In genomic region chr1:11318982-11319381, GRCh38 we compare ENCODE assay signal across 20 cellular contexts.
"Had no signal": no experiment of that assay in that cellular context is flagged by ENCODE, and none has a peak within 500 bp of the region (broad histone marks: within the 10 kb centered on the region; RNA-seq: fewer than 3 reads in every experiment).

No MANE protein-coding gene starts in this region.

- H3K27ac Mint-ChIP-seq: activated naive CD4-positive, alpha-beta T cell treated with anti-CD3 and anti-CD28 coated beads for 36 hours; activated naive CD8-positive, alpha-beta T cell treated with anti-CD3 and anti-CD28 coated beads, Interleukin-2, amount 50 U/mL, for 24 hours; brain; nephron progenitor cell; stimulated activated naive CD8-positive, alpha-beta T cell treated with anti-CD3 and anti-CD28 coated beads, Interleukin-15, Interleukin-2, amounts not matched to agents 100 ng/mL and 50 ng/mL, for 24 hours; type B pancreatic cell had no signal

- H3K36me3 ChIP-seq: left lung had no signal

- H3K4me3 ChIP-seq: dorsolateral prefrontal cortex, hepatocyte, left lung had no signal

- H3K27ac ChIP-seq: dorsolateral prefrontal cortex, foreskin keratinocyte, hepatocyte, left lung had no signal

- H3K36me3 Mint-ChIP-seq: brain, type B pancreatic cell had no signal

- H3K79me2 ChIP-seq: hepatocyte had no signal

- H3K27me3 ChIP-seq: foreskin keratinocyte had no signal

- H3K9me3 Mint-ChIP-seq: activated naive CD4-positive, alpha-beta T cell treated with anti-CD3 and anti-CD28 coated beads for 36 hours; activated naive CD8-positive, alpha-beta T cell treated with anti-CD3 and anti-CD28 coated beads, Interleukin-2, amount 50 U/mL, for 24 hours; activated T-cell treated with anti-CD3 and anti-CD28 coated beads, Interleukin-2, amount 50 U/mL, for 4 hours; brain; nephron progenitor cell; stimulated activated naive CD8-positive, alpha-beta T cell treated with anti-CD3 and anti-CD28 coated beads, Interleukin-15, Interleukin-2, amounts not matched to agents 100 ng/mL and 50 ng/mL, for 24 hours; type B pancreatic cell had no signal

- H3K27me3 Mint-ChIP-seq: stimulated activated naive CD8-positive, alpha-beta T cell treated with anti-CD3 and anti-CD28 coated beads, Interleukin-15, Interleukin-2, amounts not matched to agents 100 ng/mL and 50 ng/mL, for 24 hours had no signal

- H3K9me3 ChIP-seq: left lung had no signal

- ATAC-seq: activated naive CD8-positive, alpha-beta T cell treated with anti-CD3 and anti-CD28 coated beads, Interleukin-2, amount 50 U/mL, for 24 hours; activated T-cell treated with anti-CD3 and anti-CD28 coated beads, Interleukin-2, amount 50 U/mL, for 4 hours; foreskin keratinocyte; left lung had no signal

- H3K4me1 ChIP-seq: left lung had no signal

- H2AFZ ChIP-seq: hepatocyte had no signal

- H3K4me2 ChIP-seq: hepatocyte had no signal

- H3K4me3 Mint-ChIP-seq: activated naive CD4-positive, alpha-beta T cell treated with anti-CD3 and anti-CD28 coated beads for 36 hours; activated naive CD8-positive, alpha-beta T cell treated with anti-CD3 and anti-CD28 coated beads, Interleukin-2, amount 50 U/mL, for 24 hours; activated T-cell treated with anti-CD3 and anti-CD28 coated beads, Interleukin-2, amount 50 U/mL, for 4 hours; brain; nephron progenitor cell; stimulated activated naive CD8-positive, alpha-beta T cell treated with anti-CD3 and anti-CD28 coated beads, Interleukin-15, Interleukin-2, amounts not matched to agents 100 ng/mL and 50 ng/mL, for 24 hours; type B pancreatic cell had no signal

- DNase-seq: activated CD4-positive, alpha-beta T cell treated with anti-CD3 and anti-CD28 coated beads, Interleukin-2, amount 50 U/mL, for 1 hour; activated CD4-positive, CD25-positive, alpha-beta regulatory T cell treated with anti-CD3 and anti-CD28 coated beads, Interleukin-2, amount 50 U/mL, for 72 hours; activated CD8-positive, alpha-beta memory T cell treated with anti-CD3 and anti-CD28 coated beads, Interleukin-2, amount 50 U/mL, for 4 hours; activated naive CD4-positive, alpha-beta T cell treated with anti-CD3 and anti-CD28 coated beads for 36 hours; activated naive CD8-positive, alpha-beta T cell treated with anti-CD3 and anti-CD28 coated beads, Interleukin-2, amount 50 U/mL, for 24 hours; activated T-cell treated with anti-CD3 and anti-CD28 coated beads, Interleukin-2, amount 50 U/mL, for 4 hours; anterior cingulate cortex; caudate nucleus; dorsolateral prefrontal cortex; foreskin keratinocyte; left lung; nephron progenitor cell; nucleus accumbens; retina; stimulated activated CD4-positive, alpha-beta T cell treated with anti-CD3 and anti-CD28 coated beads, Interleukin-12 subunit alpha, Interleukin-12 subunit beta, amount 100 ng/mL, for 4 hours; stimulated activated CD4-positive, alpha-beta T cell treated with anti-CD3 and anti-CD28 coated beads, Interleukin-1b, Interleukin-23, amount 100 ng/mL, for 48 hours had no signal
